Comparison of ENCODE assay signal across 21 cellular contexts in genomic region chr7:90503379-90503778, GRCh38. TPM values are rescaled to one million over a fixed set of nuclear protein-coding genes. Genes with fewer than 3 reads are reported as not detected.
DNase-seq lines count a peak whose midpoint lies in the region; ATAC-seq and TF ChIP-seq lines count a peak whose summit lies in the region.
"Had no signal": no experiment of that assay in that cellular context is flagged by ENCODE, and none has a peak within 500 bp of the region (broad histone marks: within the 10 kb centered on the region; RNA-seq: fewer than 3 reads in every experiment).

No MANE protein-coding gene starts in this region.

- ATAC-seq in GM18511 (IDR thresholded peaks at IDR 0.05; ENCODE audit: unreplicated experiment): peak; percentile 83
- ATAC-seq in GM19463 (IDR thresholded peaks at IDR 0.05; ENCODE audit: unreplicated experiment): peak; percentile 83
- peak; percentile 66 for ATAC-seq in HG02759 (IDR thresholded peaks at IDR 0.05; ENCODE audit: unreplicated experiment)
- peak; percentile 19 to 85 (median 58) for ATAC-seq in right lobe of liver
- no peak for ATAC-seq in T-helper 17 cell
- no peak for ATAC-seq in CD8-positive, alpha-beta T cell

- no peak for TF ChIP-seq CTCF in right lobe of liver (IDR thresholded peaks at IDR 0.05)
- TF ChIP-seq CTCF in CD8-positive, alpha-beta T cell (IDR thresholded peaks at IDR 0.05): no peak

- no peak overlapping the region for H3K27ac ChIP-seq in right lobe of liver
- no peak overlapping the region for H3K27ac ChIP-seq in CD8-positive, alpha-beta T cell (ENCODE audit: low read depth, low read length)

- H3K27me3 Mint-ChIP-seq in T-helper 17 cell: peaks cover 9% of the 10 kb centered on the region
- H3K27me3 Mint-ChIP-seq in CD8-positive, alpha-beta T cell (ENCODE audit: low read depth): peaks cover 5% of the 10 kb centered on the region
- H3K27me3 Mint-ChIP-seq: IgD-negative memory B cell had no signal

- no peak for TF ChIP-seq POLR2A in right lobe of liver (IDR thresholded peaks at IDR 0.05)

- DNase-seq in right lobe of liver (no peak), T-helper 17 cell (no peak), C1 segment of cervical spinal cord (lab: John Stamatoyannopoulos, UW) (no peak)
- no peak for DNase-seq in CD8-positive, alpha-beta T cell
- DNase-seq: DMS79; NCI-H1105; NCI-H146; NCI-H2029 treated with DMSO at 0.1 percent for 48 hours; NCI-H2171; NCI-H345; NCI-H524; NCI-H774; NK-92 treated with Interleukin-12 subunit alpha and Interleukin-12 subunit beta, amount 100 ng/mL, for 24 hours; SIG-M5; SK-N-SH had no signal

- peaks cover 2% of the 10 kb centered on the region for H3K36me3 Mint-ChIP-seq in T-helper 17 cell (ENCODE audit: low read depth)
- H3K36me3 Mint-ChIP-seq in CD8-positive, alpha-beta T cell: no peaks in the 10 kb centered on the region

- no peaks in the 10 kb centered on the region for H3K4me1 Mint-ChIP-seq in T-helper 17 cell
- H3K4me1 Mint-ChIP-seq in CD8-positive, alpha-beta T cell (ENCODE audit: low read depth): no peaks in the 10 kb centered on the region
- H3K4me1 Mint-ChIP-seq: B cell had no signal

- no peaks in the 10 kb centered on the region for H3K36me3 ChIP-seq in right lobe of liver
- no peaks in the 10 kb centered on the region for H3K36me3 ChIP-seq in CD8-positive, alpha-beta T cell (ENCODE audit: insufficient read depth, low read length)

- H3K4me3 Mint-ChIP-seq in T-helper 17 cell: no peak overlapping the region
- H3K4me3 Mint-ChIP-seq in CD8-positive, alpha-beta T cell: no peak overlapping the region
- H3K4me3 Mint-ChIP-seq: B cell had no signal

- no peaks in the 10 kb centered on the region for H3K27me3 ChIP-seq in right lobe of liver
- H3K27me3 ChIP-seq in CD8-positive, alpha-beta T cell (ENCODE audit: insufficient read depth, low read length): no peaks in the 10 kb centered on the region

- H3K4me3 ChIP-seq in right lobe of liver: no peak overlapping the region
- H3K4me3 ChIP-seq in CD8-positive, alpha-beta T cell (ENCODE audit: low read depth, low read length): no peak overlapping the region

- POLR2A ChIA-PET in CD8-positive, alpha-beta T cell (lab: Charles Lee): no interaction called here

- WGBS in right lobe of liver (ENCODE audit: insufficient coverage, low coverage, low lambda C conversion rate, missing lambda C conversion rate): 37% methylated on average over 1 of the region's 1 CpG

- CTCF ChIA-PET in CD8-positive, alpha-beta T cell (lab: Charles Lee): no interaction called here

- no peaks in the 10 kb centered on the region for H3K9me3 Mint-ChIP-seq in CD8-positive, alpha-beta T cell

- H3K9me3 ChIP-seq in right lobe of liver (no peaks in the 10 kb centered on the region), T-helper 17 cell (ENCODE audit: control insufficient read depth, low read length, poor library complexity, severe bottlenecking) (no peaks in the 10 kb centered on the region)
- H3K9me3 ChIP-seq in CD8-positive, alpha-beta T cell (ENCODE audit: low read length): no peaks in the 10 kb centered on the region
- H3K9me3 ChIP-seq: SK-N-SH had no signal

- H3K27ac Mint-ChIP-seq in T-helper 17 cell: no peak overlapping the region
- no peak overlapping the region for H3K27ac Mint-ChIP-seq in CD8-positive, alpha-beta T cell
- H3K27ac Mint-ChIP-seq: B cell, IgD-negative memory B cell had no signal

- intact Hi-C loops in right lobe of liver (cut with DNase I): no loop called here
- intact Hi-C loops in CD8-positive, alpha-beta T cell (cut with DNase I, micrococcal nuclease): no loop called here

- H3K4me1 ChIP-seq in right lobe of liver: peaks cover 0 to 14% (median 0%) of the 10 kb centered on the region in 4 donors
- H3K4me1 ChIP-seq in CD8-positive, alpha-beta T cell (ENCODE audit: insufficient read depth, low read length): no peaks in the 10 kb centered on the region

RNA-seq across cellular contexts. Expression of gene PTTG1IP2, which starts 33.9 kb away (rescaled TPM):
- total RNA-seq in right lobe of liver: not detected
- not detected for total RNA-seq in T-helper 17 cell
- not detected for total RNA-seq in CD8-positive, alpha-beta T cell
- total RNA-seq: B cell; T-helper 2 cell treated with Interferon-gamma antibody and Interleukin-4, amounts not matched to agents 100 ng/mL and 5 ng/mL, for 36 hours had no signal

Comparison
In these comparisons a context has a peak if more than half of its experiments do, and no peak if none do; other contexts are left out.
1. ATAC-seq: peak in GM18511 (single experiment), GM19463 (single experiment), HG02759 (single experiment) and right lobe of liver (4 of 4); none in T-helper 17 cell (single experiment) and CD8-positive, alpha-beta T cell (single experiment).